Comparison of ENCODE assay signal across 17 cellular contexts in genomic region chr16:4390266-4391260, GRCh38. TPM values are rescaled to one million over a fixed set of nuclear protein-coding genes. Genes with fewer than 3 reads are reported as not detected.
DNase-seq lines count a peak whose midpoint lies in the region; ATAC-seq, FAIRE-seq and TF ChIP-seq lines count a peak whose summit lies in the region.
"Had no signal": no experiment of that assay in that cellular context is flagged by ENCODE, and none has a peak within 500 bp of the region (broad histone marks: within the 10 kb centered on the region; RNA-seq: fewer than 3 reads in every experiment).

No MANE protein-coding gene starts in this region.

- H3K4me1 Mint-ChIP-seq in WTC11, result peaks cover 48% of the 10 kb centered on the region
- H3K4me1 Mint-ChIP-seq in progenitor cell of endocrine pancreas (ENCODE audit: low read depth), result peaks cover 10% of the 10 kb centered on the region

- H3K27ac ChIP-seq in left ventricle myocardium inferior (replicated peaks), result peak overlapping the region; percentile 84
- H3K27ac ChIP-seq in kidney (ENCODE audit: low read depth in 2 of 2, low read length in 2 of 2), result no peak overlapping the region
- H3K27ac ChIP-seq: prostate gland had no signal

- intact Hi-C loops in left ventricle myocardium inferior (cut with micrococcal nuclease), result no loop called here
- intact Hi-C loops in kidney (cut with DNase I), result no loop called here

- H3K4me3 Mint-ChIP-seq in WTC11 (no peak overlapping the region), progenitor cell of endocrine pancreas (ENCODE audit: low read depth) (no peak overlapping the region)
- H3K4me3 Mint-ChIP-seq: T-helper 1 cell treated with Interleukin-12 subunit alpha and Interleukin-12 subunit beta and Interleukin-4 antibody, amounts not matched to agents 30 μg/mL and 1 μg/mL, for 36 hours had no signal

- TF ChIP-seq CTCF in WTC11 (IDR thresholded peaks at IDR 0.05), result no peak
- TF ChIP-seq CTCF in left ventricle myocardium inferior (IDR thresholded peaks at IDR 0.05; ENCODE audit: borderline replicate concordance), result no peak
- TF ChIP-seq CTCF in progenitor cell of endocrine pancreas (IDR thresholded peaks at IDR 0.05; ENCODE audit: unreplicated experiment), result peak; percentile 19
- no peak for TF ChIP-seq CTCF in kidney (IDR thresholded peaks at IDR 0.05; ENCODE audit: borderline replicate concordance, extremely low read depth, insufficient read depth)

- H3K27me3 ChIP-seq in H7 (ENCODE audit: control insufficient read depth, insufficient read depth, low read length) (no peaks in the 10 kb centered on the region), left ventricle myocardium inferior (ENCODE audit: low read depth) (no peaks in the 10 kb centered on the region)

- H3K36me3 ChIP-seq in H7 (replicated peaks; ENCODE audit: control insufficient read depth, insufficient read depth, low read length) (peaks cover 1% of the 10 kb centered on the region; the same call in 1 of the 2 replicates), left ventricle myocardium inferior (peaks cover 18% of the 10 kb centered on the region), kidney (ENCODE audit: control insufficient read depth in 1 of 2, insufficient read depth in 2 of 2, low read length in 2 of 2) (peaks cover under 1 to 3% of the 10 kb centered on the region in 2 donors)
- H3K36me3 ChIP-seq: prostate gland had no signal

- H3K9me3 Mint-ChIP-seq in WTC11 (no peaks in the 10 kb centered on the region), progenitor cell of endocrine pancreas (ENCODE audit: low read depth) (no peaks in the 10 kb centered on the region)
- H3K9me3 Mint-ChIP-seq: immature natural killer cell; T-helper 1 cell treated with Interleukin-12 subunit alpha and Interleukin-12 subunit beta and Interleukin-4 antibody, amounts not matched to agents 30 μg/mL and 1 μg/mL, for 36 hours had no signal

- H3K4me3 ChIP-seq in H7 (ENCODE audit: insufficient read depth, low read depth, low read length) (no peak overlapping the region), left ventricle myocardium inferior (no peak overlapping the region), kidney (ENCODE audit: low read length in 2 of 2) (no peak overlapping the region)
- H3K4me3 ChIP-seq: mucosa of descending colon, prostate gland had no signal

- peak overlapping the region in 1 of 2 donors; percentile 15 for H3K9ac ChIP-seq in kidney (ENCODE audit: low read length in 2 of 2)

- H3K4me1 ChIP-seq in left ventricle myocardium inferior (peaks cover 73% of the 10 kb centered on the region), kidney (ENCODE audit: control insufficient read depth in 1 of 2, insufficient read depth in 1 of 2, low read depth in 1 of 2, low read length in 2 of 2) (peaks cover 0 to 29% of the 10 kb centered on the region in 2 donors)
- H3K4me1 ChIP-seq: prostate gland had no signal

- POLR2A ChIA-PET in WTC11 (lab: Charles Lee), result interaction anchor here (0.6 to 3.2 kb wide), 5 partner anchors 9 to 278 kb away, joined by 3 to 25 read pairs (median 3); no protein-coding TSS in a partner anchor

- H3K27ac Mint-ChIP-seq in WTC11 (peak overlapping the region; percentile 83), progenitor cell of endocrine pancreas (no peak overlapping the region)
- H3K27ac Mint-ChIP-seq: T-helper 1 cell treated with Interleukin-12 subunit alpha and Interleukin-12 subunit beta and Interleukin-4 antibody, amounts not matched to agents 30 μg/mL and 1 μg/mL, for 36 hours had no signal

- H3K36me3 Mint-ChIP-seq in WTC11 (peaks cover 1% of the 10 kb centered on the region; the same call in 1 of the 2 replicates), progenitor cell of endocrine pancreas (ENCODE audit: insufficient read depth) (no peaks in the 10 kb centered on the region)

- H3K27me3 Mint-ChIP-seq in WTC11 (ENCODE audit: low read depth) (no peaks in the 10 kb centered on the region), progenitor cell of endocrine pancreas (no peaks in the 10 kb centered on the region)
- H3K27me3 Mint-ChIP-seq: CD4-positive, CD25-positive, alpha-beta regulatory T cell had no signal

- ATAC-seq in WTC11, result peak; percentile 17
- ATAC-seq in HG02852 (IDR thresholded peaks at IDR 0.05; ENCODE audit: unreplicated experiment), result no peak
- ATAC-seq: mucosa of descending colon had no signal

- DNase-seq in H7, result peak; percentile 90
- DNase-seq in WTC11 (ENCODE audit: low spot score), result peak; percentile 62
- no peak for DNase-seq in left ventricle myocardium inferior
- DNase-seq in progenitor cell of endocrine pancreas (ENCODE audit: low spot score, unreplicated experiment), result no peak
- no peak for DNase-seq in kidney
- DNase-seq in epidermal melanocyte (ENCODE audit: insufficient read length, low spot score), result no peak
- DNase-seq: activated CD4-positive, alpha-beta T cell treated with anti-CD3 and anti-CD28 coated beads for 4 hours; activated T-cell treated with anti-CD3 and anti-CD28 coated beads, Interleukin-2, amount 50 U/mL, for 1 hour; CD4-positive, CD25-positive, alpha-beta regulatory T cell; cortex of kidney; immature natural killer cell; mucosa of descending colon; NCI-H2029; stimulated activated CD4-positive, alpha-beta T cell treated with anti-CD3 and anti-CD28 coated beads, Interleukin-15, amount 100 ng/mL, for 24 hours had no signal

- no peak for FAIRE-seq in kidney (lab: Jason Lieb, UNC)

- CTCF ChIA-PET in WTC11 (lab: Charles Lee), result interaction anchor here (0.5 to 9.6 kb wide), 19 partner anchors 9 to 431 kb away, joined by 3 to 316 read pairs (median 6); partner anchors contain the start of genes PAM16 and TFAP4

- no peaks in the 10 kb centered on the region for H3K9me3 ChIP-seq in left ventricle myocardium inferior (replicated peaks)
- no peaks in the 10 kb centered on the region for H3K9me3 ChIP-seq in kidney (ENCODE audit: control insufficient read depth in 1 of 2, low read length in 2 of 2)
- H3K9me3 ChIP-seq: mucosa of descending colon, prostate gland had no signal

TF ChIP-seq in WTC11, 78 proteins besides CTCF, POLR2A, EP300 and RAD21 (continues in another document):
- no peak for TF ChIP-seq ZBTB21 (CRISPR knock-in tag; IDR thresholded peaks at IDR 0.05; ENCODE audit: borderline replicate concordance)
- no peak for TF ChIP-seq HMGXB4 (CRISPR knock-in tag; IDR thresholded peaks at IDR 0.05)
- TF ChIP-seq FOXP1 (CRISPR knock-in tag; IDR thresholded peaks at IDR 0.05; ENCODE audit: borderline replicate concordance), result 0 out of 2 replicates have a peak, but pooled peaks have one; percentile 39
- no peak for TF ChIP-seq MAX (CRISPR knock-in tag; IDR thresholded peaks at IDR 0.05)
- no peak for TF ChIP-seq ZSCAN18 (CRISPR knock-in tag; IDR thresholded peaks at IDR 0.05)

RNA-seq across cellular contexts. Expression of gene VASN, which starts 18.9 kb away (rescaled TPM):
- total RNA-seq in H7 (2014; rRNA removed; shearing (Covaris generic)), result 3.7 and 4.6 TPM in 2 replicates
- total RNA-seq in WTC11 (2021) (8.0 to 9.1 TPM (median 8.3 TPM) in 3 replicates), left ventricle myocardium inferior (5.5 TPM), progenitor cell of endocrine pancreas (3.8 and 4.0 TPM in 2 replicates), kidney (82.7 TPM)
- 75.7 TPM for polyA plus RNA-seq in kidney (ENCODE audit: insufficient read depth, low read depth, low replicate concordance)

RNA-seq across cellular contexts. Expression of gene CORO7, which starts 25.8 kb away (rescaled TPM):
- 37.9 and 45.5 TPM in 2 replicates for total RNA-seq in H7 (2014; rRNA removed; shearing (Covaris generic))
- total RNA-seq in WTC11 (2021) (36.7 to 45.5 TPM (median 38.6 TPM) in 3 replicates), left ventricle myocardium inferior (12.5 TPM), progenitor cell of endocrine pancreas (25.7 and 35.2 TPM in 2 replicates), kidney (50.1 TPM)
- 9.8 TPM for polyA plus RNA-seq in kidney (ENCODE audit: insufficient read depth, low read depth, low replicate concordance)

RNA-seq across cellular contexts. Expression of gene DNAJA3, which starts 35.1 kb away (rescaled TPM):
- total RNA-seq in H7 (2014; rRNA removed; shearing (Covaris generic)), result 85.5 and 87.8 TPM in 2 replicates
- total RNA-seq in WTC11 (2021), result 54.8 to 64.1 TPM (median 56.0 TPM) in 3 replicates
- 74.2 TPM for total RNA-seq in left ventricle myocardium inferior
- total RNA-seq in progenitor cell of endocrine pancreas, result 38.8 and 42.3 TPM in 2 replicates
- 41.1 TPM for total RNA-seq in kidney
- polyA plus RNA-seq in kidney (ENCODE audit: insufficient read depth, low read depth, low replicate concordance), result 49.4 TPM

RNA-seq across cellular contexts. Expression of gene PAM16, which starts 39.4 kb away (rescaled TPM):
- total RNA-seq in H7 (2014; rRNA removed; shearing (Covaris generic)), result 92.3 and 115 TPM in 2 replicates
- total RNA-seq in WTC11 (2021) (87.2 to 93.7 TPM (median 88.9 TPM) in 3 replicates), left ventricle myocardium inferior (67.3 TPM), progenitor cell of endocrine pancreas (33.5 and 36.7 TPM in 2 replicates), kidney (29.4 TPM)
- 61.1 TPM for polyA plus RNA-seq in kidney (ENCODE audit: insufficient read depth, low read depth, low replicate concordance)

Comparison
In these comparisons a context has a peak if more than half of its experiments do, and no peak if none do; other contexts are left out.
1. DNase-seq: peak in H7 (single experiment) and WTC11 (single experiment); none in left ventricle myocardium inferior (single experiment), progenitor cell of endocrine pancreas (single experiment), kidney (single experiment) and epidermal melanocyte (single experiment).